17 cellular contexts compared by ENCODE assay signal in genomic region chr1:236089046-236089773, GRCh38. TPM values are rescaled to one million over a fixed set of nuclear protein-coding genes. Genes with fewer than 3 reads are reported as not detected.
A peak's percentile ranks its signal among the peaks of the same experiment; 100 is the strongest.
DNase-seq lines count a peak whose midpoint lies in the region; ATAC-seq and TF ChIP-seq lines count a peak whose summit lies in the region.
"Had no signal": no experiment of that assay in that cellular context is flagged by ENCODE, and none has a peak within 500 bp of the region (broad histone marks: within the 10 kb centered on the region; RNA-seq: fewer than 3 reads in every experiment).

No MANE protein-coding gene starts in this region.

- intact Hi-C loops in CD4-positive, alpha-beta T cell (cut with DNase I, micrococcal nuclease): no loop called here

- POLR2A ChIA-PET in CD4-positive, alpha-beta T cell (lab: Charles Lee): no interaction called here

- H3K4me1 Mint-ChIP-seq in CD4-positive, alpha-beta T cell (ENCODE audit: low read depth): no peaks in the 10 kb centered on the region
- H3K4me1 Mint-ChIP-seq: activated naive CD8-positive, alpha-beta T cell treated with anti-CD3 and anti-CD28 coated beads, Interleukin-2, amount 50 U/mL, for 24 hours; stimulated activated naive B cell treated with anti-CD40 and anti-IgM and Interleukin-4, amounts not matched to agents 10 μg/mL and 1 μg/mL and 100 μg/mL, for 72 hours had no signal

- TF ChIP-seq CTCF in fibroblast of mammary gland (conservative IDR thresholded peaks at IDR 0.05; ENCODE audit: control insufficient read depth, insufficient read depth, low read depth, low read length) (no peak), coronary artery (IDR thresholded peaks at IDR 0.05) (no peak)
- no peak for TF ChIP-seq CTCF in CD4-positive, alpha-beta T cell (IDR thresholded peaks at IDR 0.05)

- no peak overlapping the region for H3K27ac Mint-ChIP-seq in CD4-positive, alpha-beta T cell
- H3K27ac Mint-ChIP-seq: activated naive CD8-positive, alpha-beta T cell treated with anti-CD3 and anti-CD28 coated beads, Interleukin-2, amount 50 U/mL, for 24 hours; dendritic cell treated with granulocyte-macrophage colony-stimulating factor and Interleukin-4, amounts not matched to agents 40 ng/mL and 50 ng/mL, for 4 days; stimulated activated naive B cell treated with anti-CD40 and anti-IgM and Interleukin-4, amounts not matched to agents 10 μg/mL and 1 μg/mL and 100 μg/mL, for 72 hours had no signal

- CTCF ChIA-PET in CD4-positive, alpha-beta T cell (lab: Charles Lee): no interaction called here

- no peaks in the 10 kb centered on the region for H3K27me3 ChIP-seq in CD4-positive, alpha-beta T cell (ENCODE audit: control insufficient read depth, insufficient read depth, low read length)
- H3K27me3 ChIP-seq: BLaER1, esophagus squamous epithelium, sigmoid colon had no signal

- no peaks in the 10 kb centered on the region for H3K9me3 Mint-ChIP-seq in CD4-positive, alpha-beta T cell
- H3K9me3 Mint-ChIP-seq: activated naive CD8-positive, alpha-beta T cell treated with anti-CD3 and anti-CD28 coated beads, Interleukin-2, amount 50 U/mL, for 24 hours; dendritic cell treated with granulocyte-macrophage colony-stimulating factor and Interleukin-4, amounts not matched to agents 40 ng/mL and 50 ng/mL, for 4 days had no signal

- ATAC-seq in GM18907 (IDR thresholded peaks at IDR 0.05; ENCODE audit: unreplicated experiment): peak; percentile 51
- no peak for ATAC-seq in CD4-positive, alpha-beta T cell (ENCODE audit: poor library complexity)
- ATAC-seq in GM21390 (IDR thresholded peaks at IDR 0.05; ENCODE audit: unreplicated experiment): no peak
- ATAC-seq: activated naive CD8-positive, alpha-beta T cell treated with anti-CD3 and anti-CD28 coated beads, Interleukin-2, amount 50 U/mL, for 24 hours; stimulated activated naive B cell treated with anti-CD40 and anti-IgM and Interleukin-4, amounts not matched to agents 10 μg/mL and 1 μg/mL and 100 μg/mL, for 72 hours had no signal

- no peak overlapping the region for H3K4me3 Mint-ChIP-seq in CD4-positive, alpha-beta T cell
- H3K4me3 Mint-ChIP-seq: activated naive CD8-positive, alpha-beta T cell treated with anti-CD3 and anti-CD28 coated beads, Interleukin-2, amount 50 U/mL, for 24 hours; dendritic cell treated with granulocyte-macrophage colony-stimulating factor and Interleukin-4, amounts not matched to agents 40 ng/mL and 50 ng/mL, for 4 days; stimulated activated naive B cell treated with anti-CD40 and anti-IgM and Interleukin-4, amounts not matched to agents 10 μg/mL and 1 μg/mL and 100 μg/mL, for 72 hours had no signal

- H3K36me3 Mint-ChIP-seq in CD4-positive, alpha-beta T cell (ENCODE audit: low read depth): no peaks in the 10 kb centered on the region

- no peak overlapping the region for H3K4me3 ChIP-seq in fibroblast of mammary gland (ENCODE audit: control insufficient read depth, low read depth, low read length)
- no peak overlapping the region for H3K4me3 ChIP-seq in coronary artery
- H3K4me3 ChIP-seq: BLaER1, esophagus squamous epithelium, lung, sigmoid colon had no signal

- no peak overlapping the region for H3K27ac ChIP-seq in coronary artery
- H3K27ac ChIP-seq in CD4-positive, alpha-beta T cell (ENCODE audit: low read depth, low read length): no peak overlapping the region
- H3K27ac ChIP-seq: BLaER1, esophagus squamous epithelium, sigmoid colon had no signal

- H3K27me3 Mint-ChIP-seq in CD4-positive, alpha-beta T cell: peaks cover 10% of the 10 kb centered on the region

- DNase-seq in AG08395 (ENCODE audit: low spot score) (peak; percentile 24), RPMI7951 (ENCODE audit: low read depth) (peak; percentile 59), fibroblast of mammary gland (ENCODE audit: low read depth) (peak; percentile 59), HuH-7.5 (ENCODE audit: low spot score) (no peak), coronary artery (ENCODE audit: low spot score) (no peak)
- no peak for DNase-seq in CD4-positive, alpha-beta T cell
- DNase-seq: activated naive CD8-positive, alpha-beta T cell treated with anti-CD3 and anti-CD28 coated beads, Interleukin-2, amount 50 U/mL, for 24 hours; esophagus squamous epithelium; GOT3; SK-N-SH; stimulated activated naive B cell treated with anti-CD40 and anti-IgM and Interleukin-4, amounts not matched to agents 10 μg/mL and 1 μg/mL and 100 μg/mL, for 72 hours had no signal

- H3K9me3 ChIP-seq in CD4-positive, alpha-beta T cell (ENCODE audit: control insufficient read depth, low read length): no peaks in the 10 kb centered on the region
- H3K9me3 ChIP-seq: esophagus squamous epithelium, sigmoid colon, SK-N-SH had no signal

RNA-seq across cellular contexts. Expression of gene NID1, which starts 24.3 kb away (rescaled TPM):
- 50.9 and 60.2 TPM in 2 replicates for total RNA-seq in RPMI7951 (2014; rRNA removed; shearing (Covaris generic))
- total RNA-seq in CD4-positive, alpha-beta T cell: under 1 TPM; 0.03 to 0.08 TPM

RNA-seq across cellular contexts. Expression of gene GPR137B, which starts 53.1 kb away (rescaled TPM):
- total RNA-seq in RPMI7951 (2014; rRNA removed; shearing (Covaris generic)): 6.6 and 8.2 TPM in 2 replicates
- total RNA-seq in CD4-positive, alpha-beta T cell: 1 to 10 TPM; 6.3 to 7.4 TPM

Comparison
In these comparisons a context has a peak if more than half of its experiments do, and no peak if none do; other contexts are left out.
1. DNase-seq: peak in AG08395 (single experiment), RPMI7951 (single experiment) and fibroblast of mammary gland (single experiment); none in HuH-7.5 (single experiment), coronary artery (single experiment) and CD4-positive, alpha-beta T cell (0 of 10).
2. RNA of gene NID1, which starts 24.3 kb away (total RNA-seq): 50.9 to 60.2 TPM in RPMI7951; 0.03 to 0.08 TPM in CD4-positive, alpha-beta T cell; every median in the first group is over 10 times any median in the second.